In the genomic region with DNA sequence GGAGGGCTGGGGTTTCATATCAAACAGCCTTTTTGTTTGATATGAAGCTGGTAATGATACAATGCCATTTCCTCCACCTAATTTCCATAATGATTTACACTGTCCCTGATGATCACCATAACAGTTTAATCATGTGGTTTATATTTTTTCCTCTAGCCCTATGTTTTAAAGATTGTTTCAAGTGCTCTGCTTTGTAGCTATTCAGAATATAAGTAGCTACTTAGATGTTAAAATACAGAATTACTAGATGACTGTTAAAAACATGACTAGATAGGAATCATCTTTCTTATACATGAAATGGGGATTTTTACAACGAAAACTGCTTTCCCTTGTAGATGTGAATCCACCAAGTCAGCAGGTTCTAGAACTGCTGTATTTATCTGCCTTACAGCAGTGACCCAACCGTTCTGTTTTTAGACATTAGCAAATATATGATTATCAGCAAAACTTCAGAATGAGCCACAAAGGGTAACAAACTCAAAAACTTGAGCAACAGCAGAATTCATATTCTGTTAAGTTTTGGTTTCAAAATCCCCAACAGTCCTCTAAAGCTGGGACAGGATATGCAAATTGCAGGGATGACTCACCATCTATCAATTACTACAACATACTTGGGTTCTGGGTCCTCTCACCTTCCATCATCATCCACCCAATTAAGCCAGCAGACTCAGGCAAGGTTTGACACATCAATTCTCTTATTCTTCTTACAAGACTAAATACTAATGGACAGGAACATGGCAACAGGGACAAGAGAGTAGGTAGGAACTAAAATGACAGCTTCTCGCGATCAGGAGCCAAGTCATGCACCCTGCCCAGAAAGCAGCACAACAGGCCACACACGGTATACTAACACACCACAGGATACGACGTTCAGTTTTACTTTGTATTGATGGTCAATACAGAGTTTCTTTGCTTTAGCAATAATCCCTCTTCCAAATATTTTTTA, we compare ENCODE assay signal across 9 cellular contexts.
DNase-seq lines count a peak whose midpoint lies in the region; ATAC-seq, FAIRE-seq and TF ChIP-seq lines count a peak whose summit lies in the region.
"Had no signal": no experiment of that assay in that cellular context is flagged by ENCODE, and none has a peak within 500 bp of the region (broad histone marks: within the 10 kb centered on the region; RNA-seq: fewer than 3 reads in every experiment).

No MANE protein-coding gene starts in this region.

- H3K79me2 ChIP-seq in PC-9 (ENCODE audit: low read depth) = peaks cover 25% of the 10 kb centered on the region; the same call in 1 of the 2 replicates

- H3K4me1 ChIP-seq in A549 = peaks cover 32% of the 10 kb centered on the region
- peaks cover 0 to 24% (median 2%) of the 10 kb centered on the region in 4 donors for H3K4me1 ChIP-seq in Peyer's patch
- H3K4me1 ChIP-seq in PC-9 (replicated peaks; ENCODE audit: insufficient read depth) = peaks cover 7% of the 10 kb centered on the region

- no peaks in the 10 kb centered on the region for H3K27me3 Mint-ChIP-seq in dendritic cell treated with granulocyte-macrophage colony-stimulating factor and Interleukin-4, amounts not matched to agents 40 ng/mL and 50 ng/mL, for 4 days
- H3K27me3 Mint-ChIP-seq in naive thymus-derived CD8-positive, alpha-beta T cell = no peaks in the 10 kb centered on the region

- TF ChIP-seq RAD21 in A549 (conservative IDR thresholded peaks at IDR 0.05 in 1 of 2, IDR thresholded peaks at IDR 0.05 in 1 of 2) = no peak

- H3K4me2 ChIP-seq in A549 = no peak overlapping the region
- no peak overlapping the region for H3K4me2 ChIP-seq in PC-9

- no peak overlapping the region for H3K27ac ChIP-seq in A549
- peak overlapping the region; percentile 72 to 79 (median 74) for H3K27ac ChIP-seq in Peyer's patch
- H3K27ac ChIP-seq in PC-9 = no peak overlapping the region

- H3K9me3 Mint-ChIP-seq in dendritic cell treated with granulocyte-macrophage colony-stimulating factor and Interleukin-4, amounts not matched to agents 40 ng/mL and 50 ng/mL, for 4 days = no peaks in the 10 kb centered on the region
- H3K9me3 Mint-ChIP-seq in naive thymus-derived CD8-positive, alpha-beta T cell = peaks cover 0 to 4% (median 0%) of the 10 kb centered on the region in 9 donors

- TF ChIP-seq POLR2A in A549 (IDR thresholded peaks at IDR 0.05; ENCODE audit: low read length) = no peak
- TF ChIP-seq POLR2A in Peyer's patch (IDR thresholded peaks at IDR 0.05) = no peak

- intact Hi-C loops in dendritic cell treated with granulocyte-macrophage colony-stimulating factor and Interleukin-4, amounts not matched to agents 40 ng/mL and 50 ng/mL, for 4 days (cut with micrococcal nuclease) = no loop called here
- intact Hi-C loops in head of caudate nucleus (cut with DNase I) (no loop called here), PC-9 (cut with micrococcal nuclease; ENCODE audit: unreplicated experiment) (loop anchor here (5.0 kb wide), 2 partner anchors 203 to 422 kb away; no protein-coding TSS in a partner anchor)

- CTCF ChIA-PET in A549 (lab: Yijun Ruan, JAX) (no interaction called here), PC-9 (lab: Charles Lee) (no interaction called here)

- peak overlapping the region; percentile 6 for H3K4me3 Mint-ChIP-seq in dendritic cell treated with granulocyte-macrophage colony-stimulating factor and Interleukin-4, amounts not matched to agents 40 ng/mL and 50 ng/mL, for 4 days
- peak overlapping the region; percentile 62 to 89 (median 84) for H3K4me3 Mint-ChIP-seq in naive thymus-derived CD8-positive, alpha-beta T cell

- no peaks in the 10 kb centered on the region for H3K36me3 ChIP-seq in Peyer's patch
- no peaks in the 10 kb centered on the region for H3K36me3 ChIP-seq in PC-9 (ENCODE audit: low read depth)

- no peaks in the 10 kb centered on the region for H4K20me1 ChIP-seq in PC-9 (ENCODE audit: insufficient read depth)

- BruUV-seq in PC-9 (replicated peaks; lab: Mats Ljungman, UMichigan) = no TSS peak

- TF ChIP-seq CTCF in A549 (IDR thresholded peaks at IDR 0.05) (no peak), Peyer's patch (IDR thresholded peaks at IDR 0.05) (no peak), PC-9 (conservative IDR thresholded peaks at IDR 0.05) (no peak)

- no peaks in the 10 kb centered on the region for H3F3A ChIP-seq in PC-9 (ENCODE audit: insufficient read depth, low read depth)

- H3K4me1 Mint-ChIP-seq in dendritic cell treated with granulocyte-macrophage colony-stimulating factor and Interleukin-4, amounts not matched to agents 40 ng/mL and 50 ng/mL, for 4 days (ENCODE audit: low read depth) = peaks cover 51% of the 10 kb centered on the region
- peaks cover 44 to 98% (median 93%) of the 10 kb centered on the region in 4 donors for H3K4me1 Mint-ChIP-seq in naive thymus-derived CD8-positive, alpha-beta T cell

- TF ChIP-seq EP300 in A549 (IDR thresholded peaks at IDR 0.05) = no peak

- H3K27me3 ChIP-seq in Peyer's patch = no peaks in the 10 kb centered on the region
- no peaks in the 10 kb centered on the region for H3K27me3 ChIP-seq in PC-9 (ENCODE audit: insufficient read depth, low read depth)

- DNase-seq in A549 (ENCODE audit: low read depth in 1 of 2, low spot score in 1 of 2) = no peak
- DNase-seq in Peyer's patch = peak in 1 of 3 donors; percentile 53
- peak in 3 of 10 donors; percentile 42 to 56 (median 52) for DNase-seq in naive thymus-derived CD8-positive, alpha-beta T cell
- DNase-seq in head of caudate nucleus = no peak
- DNase-seq in PC-9 = no peak

- H3K9me3 ChIP-seq in A549 (no peaks in the 10 kb centered on the region), Peyer's patch (no peaks in the 10 kb centered on the region), PC-9 (ENCODE audit: insufficient read depth, low read depth) (no peaks in the 10 kb centered on the region)

- no peaks in the 10 kb centered on the region for H3K9me2 ChIP-seq in PC-9 (ENCODE audit: insufficient read depth)

- FAIRE-seq in A549 (lab: Jason Lieb, UNC) = no peak
- FAIRE-seq: frontal cortex had no signal

- peak overlapping the region; percentile 72 for H3K27ac Mint-ChIP-seq in dendritic cell treated with granulocyte-macrophage colony-stimulating factor and Interleukin-4, amounts not matched to agents 40 ng/mL and 50 ng/mL, for 4 days
- peak overlapping the region; percentile 75 to 98 (median 94) for H3K27ac Mint-ChIP-seq in naive thymus-derived CD8-positive, alpha-beta T cell

- ATAC-seq in A549 (no peak), GM18520 (IDR thresholded peaks at IDR 0.05; ENCODE audit: unreplicated experiment) (peak; percentile 74), HG02938 (IDR thresholded peaks at IDR 0.05; ENCODE audit: unreplicated experiment) (peak; percentile 88)
- peak; percentile 83 to 90 for ATAC-seq in naive thymus-derived CD8-positive, alpha-beta T cell

- WGBS in A549 (ENCODE audit: missing lambda C conversion rate) = 85% methylated on average over 7 of the region's 7 CpGs

- no peak overlapping the region for H2AFZ ChIP-seq in PC-9

- no peak overlapping the region for H3K4me3 ChIP-seq in A549
- H3K4me3 ChIP-seq in Peyer's patch = peak overlapping the region in 3 of 4 donors; percentile 7 to 13 (median 9)
- H3K4me3 ChIP-seq in PC-9 = no peak overlapping the region

- POLR2A ChIA-PET in A549 (lab: Yijun Ruan, JAX) (no interaction called here), PC-9 (lab: Charles Lee; ENCODE audit: unreplicated experiment) (no interaction called here)
- POLR2A ChIA-PET in naive thymus-derived CD8-positive, alpha-beta T cell (lab: Charles Lee) = interaction anchor here (0.6 to 6.6 kb wide), 12 partner anchors 9 to 1096 kb away, joined by 3 to 33 read pairs (median 3); a partner anchor contains a TSS

- peaks cover 22% of the 10 kb centered on the region for H3K36me3 Mint-ChIP-seq in dendritic cell treated with granulocyte-macrophage colony-stimulating factor and Interleukin-4, amounts not matched to agents 40 ng/mL and 50 ng/mL, for 4 days (ENCODE audit: low read depth)
- H3K36me3 Mint-ChIP-seq in naive thymus-derived CD8-positive, alpha-beta T cell = peaks cover under 1 to 8% (median 4%) of the 10 kb centered on the region in 3 donors

TF ChIP-seq in A549, 52 proteins besides CTCF, POLR2A, EP300 and RAD21:
- no peak for TF ChIP-seq MYC (IDR thresholded peaks at IDR 0.05; ENCODE audit: borderline replicate concordance, low read length)
- no peak for TF ChIP-seq FOSL2 (IDR thresholded peaks at IDR 0.05)
- TF ChIP-seq FOSL2 (CRISPR knock-in tag; IDR thresholded peaks at IDR 0.05) = peak; percentile 45; the same call in 1 of the 2 replicates
- TF ChIP-seq MAFK (IDR thresholded peaks at IDR 0.05; ENCODE audit: partially characterized antibody) = peak; percentile 6

Comparison
In these comparisons a context has a peak if more than half of its experiments do, and no peak if none do; other contexts are left out.
1. ATAC-seq: peak in GM18520 (single experiment), HG02938 (single experiment) and naive thymus-derived CD8-positive, alpha-beta T cell (2 of 2); none in A549 (0 of 2).
2. H3K27ac ChIP-seq: peak in Peyer's patch (4 of 4); none in A549 (0 of 2) and PC-9 (single experiment).
3. H3K4me3 ChIP-seq: peak in Peyer's patch (3 of 4); none in A549 (single experiment) and PC-9 (single experiment).